ENCODE assay signal across 1 cellular context in genomic region chr10:73218466-73219191, GRCh38.
TF ChIP-seq lines count a peak whose summit lies in the region.

No MANE protein-coding gene starts in this region.

TF ChIP-seq in WTC11, 78 proteins besides CTCF, POLR2A, EP300 and RAD21:
- TF ChIP-seq STAT6 (CRISPR knock-in tag; conservative IDR thresholded peaks at IDR 0.05; ENCODE audit: low read depth) (no peak), ZNF263 (CRISPR knock-in tag; IDR thresholded peaks at IDR 0.05; ENCODE audit: low read depth) (no peak), OVOL2 (CRISPR knock-in tag; IDR thresholded peaks at IDR 0.05; ENCODE audit: borderline replicate concordance) (no peak), GRHL2 (CRISPR knock-in tag; IDR thresholded peaks at IDR 0.05; ENCODE audit: insufficient replicate concordance, severe bottlenecking) (no peak), AR (CRISPR knock-in tag; IDR thresholded peaks at IDR 0.05) (no peak), CBFB (CRISPR knock-in tag; IDR thresholded peaks at IDR 0.05; ENCODE audit: low read depth) (no peak), FOXK1 (CRISPR knock-in tag; IDR thresholded peaks at IDR 0.05) (no peak), MXD4 (CRISPR knock-in tag; IDR thresholded peaks at IDR 0.05; ENCODE audit: borderline replicate concordance) (no peak), ATF6 (CRISPR knock-in tag; IDR thresholded peaks at IDR 0.05) (no peak), ZNF219 (CRISPR knock-in tag; IDR thresholded peaks at IDR 0.05; ENCODE audit: borderline replicate concordance) (no peak), ZNF425 (CRISPR knock-in tag; conservative IDR thresholded peaks at IDR 0.05) (no peak), GABPB1 (CRISPR knock-in tag; IDR thresholded peaks at IDR 0.05) (no peak)
TF ChIP-seq in WTC11: peak in this region for 0.
